1 cellular context compared by ENCODE assay signal in the genomic region with DNA sequence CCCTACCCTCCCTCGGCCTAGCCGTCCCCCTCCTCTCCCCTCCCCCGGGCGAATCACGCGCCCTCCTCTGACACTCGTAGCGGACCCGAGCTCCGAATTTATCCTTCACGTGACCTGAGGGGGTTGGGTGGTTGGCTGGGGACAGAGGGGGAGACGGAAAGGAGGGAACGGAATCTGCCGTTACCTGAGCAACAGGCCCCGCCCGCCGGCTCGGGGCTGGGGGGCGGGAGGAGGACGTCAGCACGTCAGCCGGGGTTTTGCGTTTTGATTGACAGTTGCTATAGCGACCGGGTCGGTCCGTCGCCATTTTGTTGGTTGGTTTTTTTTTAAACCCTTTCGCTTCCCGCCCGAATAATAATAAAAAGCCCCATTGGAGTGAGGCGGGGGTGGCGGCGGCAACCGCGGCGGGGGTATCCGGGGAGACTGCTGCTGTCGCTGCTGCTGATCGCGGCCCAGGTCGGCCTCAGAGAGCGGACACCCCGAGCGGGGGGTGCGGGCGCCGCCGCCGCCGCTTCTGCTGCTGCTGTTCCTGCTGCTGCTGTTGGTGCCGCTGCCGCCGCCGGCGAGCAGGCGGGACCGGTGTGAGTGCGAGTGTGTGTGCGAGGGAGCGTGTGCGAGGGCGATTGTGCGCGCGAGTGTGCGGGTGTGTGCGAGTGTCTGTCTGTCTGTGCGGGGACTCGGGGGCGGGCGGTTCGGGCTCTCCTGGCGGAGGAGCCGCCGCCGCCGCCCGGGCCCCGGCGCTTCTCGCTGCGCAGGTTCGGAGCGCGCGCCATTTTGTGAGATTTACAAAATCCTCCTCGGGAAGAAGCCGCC.
A peak's percentile ranks its signal among the peaks of the same experiment; 100 is the strongest.
TF ChIP-seq lines count a peak whose summit lies in the region.

A gene (plus strand): TSS at position 286 of the 813 bp plus-strand sequence. CDS start 53,602 bp downstream, outside the sequence.

TF ChIP-seq in K562, 482 proteins besides CTCF, POLR2A, EP300 and RAD21 (continued from another document and continues in another):
- TF ChIP-seq, protein P1, sequence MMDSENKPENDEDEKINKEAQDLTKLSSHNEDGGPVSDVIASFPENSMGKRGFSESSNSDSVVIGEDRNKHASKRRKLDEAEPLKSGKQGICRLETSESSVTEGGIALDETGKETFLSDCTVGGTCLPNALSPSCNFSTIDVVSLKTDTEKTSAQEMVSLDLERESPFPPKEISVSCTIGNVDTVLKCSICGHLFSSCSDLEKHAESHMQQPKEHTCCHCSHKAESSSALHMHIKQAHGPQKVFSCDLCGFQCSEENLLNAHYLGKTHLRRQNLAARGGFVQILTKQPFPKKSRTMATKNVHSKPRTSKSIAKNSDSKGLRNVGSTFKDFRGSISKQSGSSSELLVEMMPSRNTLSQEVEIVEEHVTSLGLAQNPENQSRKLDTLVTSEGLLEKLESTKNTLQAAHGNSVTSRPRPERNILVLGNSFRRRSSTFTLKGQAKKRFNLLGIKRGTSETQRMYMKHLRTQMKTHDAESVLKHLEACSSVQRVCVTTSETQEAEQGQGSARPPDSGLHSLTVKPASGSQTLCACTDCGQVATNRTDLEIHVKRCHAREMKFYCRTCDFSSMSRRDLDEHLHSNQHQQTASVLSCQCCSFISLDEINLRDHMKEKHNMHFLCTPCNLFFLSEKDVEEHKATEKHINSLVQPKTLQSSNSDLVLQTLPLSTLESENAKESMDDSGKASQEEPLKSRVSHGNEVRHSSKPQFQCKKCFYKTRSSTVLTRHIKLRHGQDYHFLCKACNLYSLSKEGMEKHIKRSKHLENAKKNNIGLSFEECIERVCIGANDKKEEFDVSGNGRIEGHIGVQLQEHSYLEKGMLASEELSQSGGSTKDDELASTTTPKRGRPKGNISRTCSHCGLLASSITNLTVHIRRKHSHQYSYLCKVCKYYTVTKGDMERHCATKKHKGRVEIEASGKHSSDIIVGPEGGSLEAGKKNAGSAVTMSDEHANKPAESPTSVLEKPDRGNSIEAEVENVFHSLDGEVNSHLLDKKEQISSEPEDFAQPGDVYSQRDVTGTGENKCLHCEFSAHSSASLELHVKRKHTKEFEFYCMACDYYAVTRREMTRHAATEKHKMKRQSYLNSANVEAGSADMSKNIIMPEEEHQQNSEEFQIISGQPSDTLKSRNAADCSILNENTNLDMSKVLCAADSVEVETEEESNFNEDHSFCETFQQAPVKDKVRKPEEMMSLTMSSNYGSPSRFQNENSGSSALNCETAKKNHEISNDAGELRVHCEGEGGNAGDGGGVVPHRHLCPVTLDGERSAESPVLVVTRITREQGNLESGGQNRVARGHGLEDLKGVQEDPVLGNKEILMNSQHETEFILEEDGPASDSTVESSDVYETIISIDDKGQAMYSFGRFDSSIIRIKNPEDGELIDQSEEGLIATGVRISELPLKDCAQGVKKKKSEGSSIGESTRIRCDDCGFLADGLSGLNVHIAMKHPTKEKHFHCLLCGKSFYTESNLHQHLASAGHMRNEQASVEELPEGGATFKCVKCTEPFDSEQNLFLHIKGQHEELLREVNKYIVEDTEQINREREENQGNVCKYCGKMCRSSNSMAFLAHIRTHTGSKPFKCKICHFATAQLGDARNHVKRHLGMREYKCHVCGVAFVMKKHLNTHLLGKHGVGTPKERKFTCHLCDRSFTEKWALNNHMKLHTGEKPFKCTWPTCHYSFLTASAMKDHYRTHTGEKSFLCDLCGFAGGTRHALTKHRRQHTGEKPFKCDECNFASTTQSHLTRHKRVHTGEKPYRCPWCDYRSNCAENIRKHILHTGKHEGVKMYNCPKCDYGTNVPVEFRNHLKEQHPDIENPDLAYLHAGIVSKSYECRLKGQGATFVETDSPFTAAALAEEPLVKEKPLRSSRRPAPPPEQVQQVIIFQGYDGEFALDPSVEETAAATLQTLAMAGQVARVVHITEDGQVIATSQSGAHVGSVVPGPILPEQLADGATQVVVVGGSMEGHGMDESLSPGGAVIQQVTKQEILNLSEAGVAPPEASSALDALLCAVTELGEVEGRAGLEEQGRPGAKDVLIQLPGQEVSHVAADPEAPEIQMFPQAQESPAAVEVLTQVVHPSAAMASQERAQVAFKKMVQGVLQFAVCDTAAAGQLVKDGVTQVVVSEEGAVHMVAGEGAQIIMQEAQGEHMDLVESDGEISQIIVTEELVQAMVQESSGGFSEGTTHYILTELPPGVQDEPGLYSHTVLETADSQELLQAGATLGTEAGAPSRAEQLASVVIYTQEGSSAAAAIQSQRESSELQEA (IDR thresholded peaks at IDR 0.05; ENCODE audit: low read depth) = no peak
- TF ChIP-seq TAL1 (IDR thresholded peaks at IDR 0.05) = no peak
- no peak for TF ChIP-seq ATF1 (CRISPR knock-in tag; IDR thresholded peaks at IDR 0.05)
- TF ChIP-seq ATF1 (tag; IDR thresholded peaks at IDR 0.05) = peak; percentile 92
- TF ChIP-seq, protein P2, sequence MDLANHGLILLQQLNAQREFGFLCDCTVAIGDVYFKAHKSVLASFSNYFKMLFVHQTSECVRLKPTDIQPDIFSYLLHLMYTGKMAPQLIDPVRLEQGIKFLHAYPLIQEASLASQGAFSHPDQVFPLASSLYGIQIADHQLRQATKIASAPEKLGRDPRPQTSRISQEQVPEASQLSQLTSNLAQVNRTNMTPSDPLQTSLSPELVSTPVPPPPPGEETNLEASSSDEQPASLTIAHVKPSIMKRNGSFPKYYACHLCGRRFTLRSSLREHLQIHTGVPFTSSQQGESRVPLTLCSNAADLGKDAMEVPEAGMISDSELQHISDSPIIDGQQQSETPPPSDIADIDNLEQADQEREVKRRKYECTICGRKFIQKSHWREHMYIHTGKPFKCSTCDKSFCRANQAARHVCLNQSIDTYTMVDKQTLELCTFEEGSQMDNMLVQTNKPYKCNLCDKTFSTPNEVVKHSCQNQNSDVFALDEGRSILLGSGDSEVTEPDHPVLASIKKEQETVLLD (IDR thresholded peaks at IDR 0.05) = 0 out of 2 replicates have a peak, but pooled peaks have one; percentile 58
- TF ChIP-seq, protein P3, sequence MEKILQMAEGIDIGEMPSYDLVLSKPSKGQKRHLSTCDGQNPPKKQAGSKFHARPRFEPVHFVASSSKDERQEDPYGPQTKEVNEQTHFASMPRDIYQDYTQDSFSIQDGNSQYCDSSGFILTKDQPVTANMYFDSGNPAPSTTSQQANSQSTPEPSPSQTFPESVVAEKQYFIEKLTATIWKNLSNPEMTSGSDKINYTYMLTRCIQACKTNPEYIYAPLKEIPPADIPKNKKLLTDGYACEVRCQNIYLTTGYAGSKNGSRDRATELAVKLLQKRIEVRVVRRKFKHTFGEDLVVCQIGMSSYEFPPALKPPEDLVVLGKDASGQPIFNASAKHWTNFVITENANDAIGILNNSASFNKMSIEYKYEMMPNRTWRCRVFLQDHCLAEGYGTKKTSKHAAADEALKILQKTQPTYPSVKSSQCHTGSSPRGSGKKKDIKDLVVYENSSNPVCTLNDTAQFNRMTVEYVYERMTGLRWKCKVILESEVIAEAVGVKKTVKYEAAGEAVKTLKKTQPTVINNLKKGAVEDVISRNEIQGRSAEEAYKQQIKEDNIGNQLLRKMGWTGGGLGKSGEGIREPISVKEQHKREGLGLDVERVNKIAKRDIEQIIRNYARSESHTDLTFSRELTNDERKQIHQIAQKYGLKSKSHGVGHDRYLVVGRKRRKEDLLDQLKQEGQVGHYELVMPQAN (IDR thresholded peaks at IDR 0.05; ENCODE audit: borderline replicate concordance) = peak; percentile 39; the same call in 1 of the 2 replicates
- peak; percentile 1 for TF ChIP-seq ZBTB7A (IDR thresholded peaks at IDR 0.05; ENCODE audit: borderline replicate concordance, control insufficient read depth, low read depth, low read length)
- no peak for TF ChIP-seq BRCA1 (IDR thresholded peaks at IDR 0.05)
- TF ChIP-seq BRCA1 (CRISPR knock-in tag; IDR thresholded peaks at IDR 0.05) = 0 out of 2 replicates have a peak, but pooled peaks have one; percentile 63
- TF ChIP-seq FOXJ3 (CRISPR knock-in tag; IDR thresholded peaks at IDR 0.05) = no peak
- TF ChIP-seq ZNF75A (CRISPR knock-in tag; IDR thresholded peaks at IDR 0.05) = no peak
- TF ChIP-seq MTA1 (IDR thresholded peaks at IDR 0.05; ENCODE audit: borderline replicate concordance) = no peak
- no peak for TF ChIP-seq SMARCA5 (IDR thresholded peaks at IDR 0.05)
- no peak for TF ChIP-seq ZNF778 (CRISPR knock-in tag; IDR thresholded peaks at IDR 0.05)
- TF ChIP-seq, protein P4, sequence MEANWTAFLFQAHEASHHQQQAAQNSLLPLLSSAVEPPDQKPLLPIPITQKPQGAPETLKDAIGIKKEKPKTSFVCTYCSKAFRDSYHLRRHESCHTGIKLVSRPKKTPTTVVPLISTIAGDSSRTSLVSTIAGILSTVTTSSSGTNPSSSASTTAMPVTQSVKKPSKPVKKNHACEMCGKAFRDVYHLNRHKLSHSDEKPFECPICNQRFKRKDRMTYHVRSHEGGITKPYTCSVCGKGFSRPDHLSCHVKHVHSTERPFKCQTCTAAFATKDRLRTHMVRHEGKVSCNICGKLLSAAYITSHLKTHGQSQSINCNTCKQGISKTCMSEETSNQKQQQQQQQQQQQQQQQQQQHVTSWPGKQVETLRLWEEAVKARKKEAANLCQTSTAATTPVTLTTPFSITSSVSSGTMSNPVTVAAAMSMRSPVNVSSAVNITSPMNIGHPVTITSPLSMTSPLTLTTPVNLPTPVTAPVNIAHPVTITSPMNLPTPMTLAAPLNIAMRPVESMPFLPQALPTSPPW (CRISPR knock-in tag; IDR thresholded peaks at IDR 0.05) = peak; percentile 100
- no peak for TF ChIP-seq ZC3H8 (IDR thresholded peaks at IDR 0.05)
- TF ChIP-seq THRAP3 (IDR thresholded peaks at IDR 0.05; ENCODE audit: borderline replicate concordance) = no peak
- peak; percentile 67; the same call in 1 of the 2 replicates for TF ChIP-seq MYC (IDR thresholded peaks at IDR 0.05; ENCODE audit: low read depth, low read length)
- no peak for TF ChIP-seq MYC (CRISPR knock-in tag; IDR thresholded peaks at IDR 0.05; ENCODE audit: borderline replicate concordance, low read depth)
- no peak for TF ChIP-seq SMAD2 (IDR thresholded peaks at IDR 0.05; ENCODE audit: low read depth, low read length)
- no peak for TF ChIP-seq ZNF143 (CRISPR knock-in tag; IDR thresholded peaks at IDR 0.05)
- TF ChIP-seq IFI16 (CRISPR knock-in tag; IDR thresholded peaks at IDR 0.05) = no peak
- TF ChIP-seq, protein P5, sequence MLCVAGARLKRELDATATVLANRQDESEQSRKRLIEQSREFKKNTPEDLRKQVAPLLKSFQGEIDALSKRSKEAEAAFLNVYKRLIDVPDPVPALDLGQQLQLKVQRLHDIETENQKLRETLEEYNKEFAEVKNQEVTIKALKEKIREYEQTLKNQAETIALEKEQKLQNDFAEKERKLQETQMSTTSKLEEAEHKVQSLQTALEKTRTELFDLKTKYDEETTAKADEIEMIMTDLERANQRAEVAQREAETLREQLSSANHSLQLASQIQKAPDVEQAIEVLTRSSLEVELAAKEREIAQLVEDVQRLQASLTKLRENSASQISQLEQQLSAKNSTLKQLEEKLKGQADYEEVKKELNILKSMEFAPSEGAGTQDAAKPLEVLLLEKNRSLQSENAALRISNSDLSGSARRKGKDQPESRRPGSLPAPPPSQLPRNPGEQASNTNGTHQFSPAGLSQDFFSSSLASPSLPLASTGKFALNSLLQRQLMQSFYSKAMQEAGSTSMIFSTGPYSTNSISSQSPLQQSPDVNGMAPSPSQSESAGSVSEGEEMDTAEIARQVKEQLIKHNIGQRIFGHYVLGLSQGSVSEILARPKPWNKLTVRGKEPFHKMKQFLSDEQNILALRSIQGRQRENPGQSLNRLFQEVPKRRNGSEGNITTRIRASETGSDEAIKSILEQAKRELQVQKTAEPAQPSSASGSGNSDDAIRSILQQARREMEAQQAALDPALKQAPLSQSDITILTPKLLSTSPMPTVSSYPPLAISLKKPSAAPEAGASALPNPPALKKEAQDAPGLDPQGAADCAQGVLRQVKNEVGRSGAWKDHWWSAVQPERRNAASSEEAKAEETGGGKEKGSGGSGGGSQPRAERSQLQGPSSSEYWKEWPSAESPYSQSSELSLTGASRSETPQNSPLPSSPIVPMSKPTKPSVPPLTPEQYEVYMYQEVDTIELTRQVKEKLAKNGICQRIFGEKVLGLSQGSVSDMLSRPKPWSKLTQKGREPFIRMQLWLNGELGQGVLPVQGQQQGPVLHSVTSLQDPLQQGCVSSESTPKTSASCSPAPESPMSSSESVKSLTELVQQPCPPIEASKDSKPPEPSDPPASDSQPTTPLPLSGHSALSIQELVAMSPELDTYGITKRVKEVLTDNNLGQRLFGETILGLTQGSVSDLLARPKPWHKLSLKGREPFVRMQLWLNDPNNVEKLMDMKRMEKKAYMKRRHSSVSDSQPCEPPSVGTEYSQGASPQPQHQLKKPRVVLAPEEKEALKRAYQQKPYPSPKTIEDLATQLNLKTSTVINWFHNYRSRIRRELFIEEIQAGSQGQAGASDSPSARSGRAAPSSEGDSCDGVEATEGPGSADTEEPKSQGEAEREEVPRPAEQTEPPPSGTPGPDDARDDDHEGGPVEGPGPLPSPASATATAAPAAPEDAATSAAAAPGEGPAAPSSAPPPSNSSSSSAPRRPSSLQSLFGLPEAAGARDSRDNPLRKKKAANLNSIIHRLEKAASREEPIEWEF (CRISPR knock-in tag; IDR thresholded peaks at IDR 0.05) = no peak
- TF ChIP-seq, protein P6, sequence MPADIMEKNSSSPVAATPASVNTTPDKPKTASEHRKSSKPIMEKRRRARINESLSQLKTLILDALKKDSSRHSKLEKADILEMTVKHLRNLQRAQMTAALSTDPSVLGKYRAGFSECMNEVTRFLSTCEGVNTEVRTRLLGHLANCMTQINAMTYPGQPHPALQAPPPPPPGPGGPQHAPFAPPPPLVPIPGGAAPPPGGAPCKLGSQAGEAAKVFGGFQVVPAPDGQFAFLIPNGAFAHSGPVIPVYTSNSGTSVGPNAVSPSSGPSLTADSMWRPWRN (IDR thresholded peaks at IDR 0.05; ENCODE audit: low read depth) = peak; percentile 50; the same call in 1 of the 2 replicates
- TF ChIP-seq BHLHE40 (IDR thresholded peaks at IDR 0.05; ENCODE audit: low read length) = peak; percentile 99
- peak; percentile 61 to 66 for TF ChIP-seq NRF1 (conservative IDR thresholded peaks at IDR 0.05 in 1 of 2, IDR thresholded peaks at IDR 0.05 in 1 of 2)
- TF ChIP-seq ZNF12 (CRISPR knock-in tag; IDR thresholded peaks at IDR 0.05) = no peak
- no peak for TF ChIP-seq ZNF253 (CRISPR knock-in tag; conservative IDR thresholded peaks at IDR 0.05)
